In genomic region chr3:51386852-51387229, GRCh38 we compare ENCODE assay signal across 10 cellular contexts. TPM values are rescaled to one million over a fixed set of nuclear protein-coding genes. Genes with fewer than 3 reads are reported as not detected.
DNase-seq lines count a peak whose midpoint lies in the region; ATAC-seq and TF ChIP-seq lines count a peak whose summit lies in the region.
"Had no signal": no experiment of that assay in that cellular context is flagged by ENCODE, and none has a peak within 500 bp of the region (broad histone marks: within the 10 kb centered on the region; RNA-seq: fewer than 3 reads in every experiment).

No MANE protein-coding gene starts in this region.

- H3K27ac ChIP-seq in ascending aorta (peak overlapping the region in 1 of 2 donors; percentile 92), tibial artery (peak overlapping the region; percentile 92 to 93)

- peaks cover 12% of the 10 kb centered on the region for H3K36me3 Mint-ChIP-seq in activated naive CD4-positive, alpha-beta T cell treated with anti-CD3 and anti-CD28 coated beads, Interleukin-2, amount 50 U/mL, for 24 hours
- peaks cover 31 to 40% of the 10 kb centered on the region in 2 donors for H3K36me3 Mint-ChIP-seq in activated naive CD4-positive, alpha-beta T cell treated with anti-CD3 and anti-CD28 coated beads, Interleukin-2, amount 50 U/mL, for 72 hours

- H3K9me3 ChIP-seq in ascending aorta (no peaks in the 10 kb centered on the region), tibial artery (no peaks in the 10 kb centered on the region)

- peak overlapping the region; percentile 93 for H3K27ac Mint-ChIP-seq in activated naive CD4-positive, alpha-beta T cell treated with anti-CD3 and anti-CD28 coated beads, Interleukin-2, amount 50 U/mL, for 24 hours
- peak overlapping the region in 1 of 2 donors; percentile 99 for H3K27ac Mint-ChIP-seq in activated naive CD4-positive, alpha-beta T cell treated with anti-CD3 and anti-CD28 coated beads, Interleukin-2, amount 50 U/mL, for 72 hours

- H3K9me3 Mint-ChIP-seq in activated naive CD4-positive, alpha-beta T cell treated with anti-CD3 and anti-CD28 coated beads, Interleukin-2, amount 50 U/mL, for 24 hours = no peaks in the 10 kb centered on the region
- no peaks in the 10 kb centered on the region for H3K9me3 Mint-ChIP-seq in activated naive CD4-positive, alpha-beta T cell treated with anti-CD3 and anti-CD28 coated beads, Interleukin-2, amount 50 U/mL, for 72 hours

- H3K4me1 ChIP-seq in ascending aorta = peaks cover 8 to 37% of the 10 kb centered on the region in 2 donors
- H3K4me1 ChIP-seq in tibial artery = peaks cover 0 to 66% (median 37%) of the 10 kb centered on the region in 4 donors

- TF ChIP-seq CTCF in ascending aorta (IDR thresholded peaks at IDR 0.05) (no peak), tibial artery (IDR thresholded peaks at IDR 0.05) (no peak)

- peaks cover 57% of the 10 kb centered on the region for H3K4me1 Mint-ChIP-seq in activated naive CD4-positive, alpha-beta T cell treated with anti-CD3 and anti-CD28 coated beads, Interleukin-2, amount 50 U/mL, for 24 hours

- peak overlapping the region; percentile 93 for H3K4me3 Mint-ChIP-seq in activated naive CD4-positive, alpha-beta T cell treated with anti-CD3 and anti-CD28 coated beads, Interleukin-2, amount 50 U/mL, for 24 hours

- no peaks in the 10 kb centered on the region for H3K27me3 Mint-ChIP-seq in activated naive CD4-positive, alpha-beta T cell treated with anti-CD3 and anti-CD28 coated beads, Interleukin-2, amount 50 U/mL, for 24 hours

- ATAC-seq in activated naive CD4-positive, alpha-beta T cell treated with anti-CD3 and anti-CD28 coated beads, Interleukin-2, amount 50 U/mL, for 72 hours = no peak
- ATAC-seq in left lobe of liver (no peak), HG02678 (IDR thresholded peaks at IDR 0.05; ENCODE audit: unreplicated experiment) (no peak)

- peak overlapping the region; percentile 92 for H3K4me3 ChIP-seq in ascending aorta
- peak overlapping the region; percentile 77 to 89 for H3K4me3 ChIP-seq in tibial artery

- no peak for DNase-seq in activated naive CD4-positive, alpha-beta T cell treated with anti-CD3 and anti-CD28 coated beads, Interleukin-2, amount 50 U/mL, for 72 hours (ENCODE audit: low spot score in 2 of 2)
- peak in 1 of 2 donors; percentile 42 for DNase-seq in ascending aorta (ENCODE audit: low spot score in 2 of 2)
- peak; percentile 50 for DNase-seq in left lobe of liver (ENCODE audit: low spot score)
- peak in 1 of 2 donors; percentile 51 for DNase-seq in tibial artery
- no peak for DNase-seq in NCI-H1092 treated with DMSO at 0.1 percent for 48 hours (lab: John Stamatoyannopoulos, UW)
- DNase-seq in pons (ENCODE audit: low spot score) = no peak
- DNase-seq: activated naive CD4-positive, alpha-beta T cell treated with Interleukin-2 at 50 U/mL for 16 hours; NCI-H446 treated with DMSO at 0.1 percent for 48 hours had no signal

- peaks cover 8 to 20% of the 10 kb centered on the region in 2 donors for H3K36me3 ChIP-seq in ascending aorta
- H3K36me3 ChIP-seq in tibial artery = peaks cover 0 to 25% (median 10%) of the 10 kb centered on the region in 3 donors

- H3K27me3 ChIP-seq in ascending aorta (no peaks in the 10 kb centered on the region), tibial artery (no peaks in the 10 kb centered on the region)

- intact Hi-C loops in ascending aorta (cut with DNase I) (loop anchor here (10.0 kb wide), 1 partner anchor 558 kb away; the partner anchor contains the start of genes PARP3 and RRP9), tibial artery (cut with DNase I; ENCODE audit: low total_unique reads) (loop anchor here (10.0 kb wide), 1 partner anchor 812 kb away; no protein-coding TSS in a partner anchor)

RNA-seq across cellular contexts. Expression of gene MANF, which starts 1.8 kb away (rescaled TPM):
- total RNA-seq in activated naive CD4-positive, alpha-beta T cell treated with anti-CD3 and anti-CD28 coated beads, Interleukin-2, amount 50 U/mL, for 72 hours = 100 to 1,000 TPM in 1 of 2 donors, 10 to 100 TPM in 1; 93.6 to 109 TPM
- total RNA-seq in ascending aorta (34.4 TPM), left lobe of liver (80.9 TPM)

RNA-seq across cellular contexts. Expression of gene RBM15B, which starts 4.2 kb away (rescaled TPM):
- 10 to 100 TPM; 12.6 to 22.9 TPM for total RNA-seq in activated naive CD4-positive, alpha-beta T cell treated with anti-CD3 and anti-CD28 coated beads, Interleukin-2, amount 50 U/mL, for 72 hours
- 33.0 TPM for total RNA-seq in ascending aorta
- total RNA-seq in left lobe of liver = 10.3 TPM
